ENCODE assay signal across 25 cellular contexts in genomic region chr7:18408868-18409267, GRCh38.
"Had no signal": no experiment of that assay in that cellular context is flagged by ENCODE, and none has a peak within 500 bp of the region (broad histone marks: within the 10 kb centered on the region; RNA-seq: fewer than 3 reads in every experiment).

No MANE protein-coding gene starts in this region.

- H3K36me3 ChIP-seq: ascending aorta, breast epithelium, esophagus muscularis mucosa, lower lobe of right lung, prostate gland, stomach, vagina had no signal

- DNase-seq: activated CD4-positive, CD25-positive, alpha-beta regulatory T cell treated with anti-CD3 and anti-CD28 coated beads, Interleukin-2, amount 50 U/mL, for 72 hours; activated CD8-positive, alpha-beta memory T cell treated with anti-CD3 and anti-CD28 coated beads for 24 hours; activated CD8-positive, alpha-beta memory T cell treated with anti-CD3 and anti-CD28 coated beads, Interleukin-2, amount 50 U/mL, for 48 hours; activated effector memory CD4-positive, alpha-beta T cell treated with anti-CD3 and anti-CD28 coated beads, Interleukin-2, amount 50 U/mL, for 16 hours; activated naive CD4-positive, alpha-beta T cell treated with anti-CD3 and anti-CD28 coated beads, Interleukin-2, amount 50 U/mL, for 16 hours; activated T-cell treated with anti-CD3 and anti-CD28 coated beads, Interleukin-2, amount 50 U/mL, for 72 hours; effector CD8-positive, alpha-beta T cell; islet precursor cell; left colon; lower lobe of right lung; midbrain; nephron progenitor cell; nucleus accumbens; right cardiac atrium; stimulated activated CD4-positive, alpha-beta T cell treated with anti-CD3 and anti-CD28 coated beads, Interleukin-15, amount 100 ng/mL, for 24 hours; stimulated activated CD4-positive, alpha-beta T cell treated with anti-CD3 and anti-CD28 coated beads, Interleukin-4, amount 100 ng/mL, for 1 hour; stomach; T-helper 2 cell had no signal

- H3K9me3 Mint-ChIP-seq: activated T-cell treated with anti-CD3 and anti-CD28 coated beads, Interleukin-2, amount 50 U/mL, for 72 hours; nephron progenitor cell had no signal

- H3K4me3 Mint-ChIP-seq: activated T-cell treated with anti-CD3 and anti-CD28 coated beads, Interleukin-2, amount 50 U/mL, for 72 hours; nephron progenitor cell had no signal

- H3K27me3 ChIP-seq: ascending aorta, breast epithelium, esophagus muscularis mucosa, stomach, vagina had no signal

- H3K27ac Mint-ChIP-seq: activated T-cell treated with anti-CD3 and anti-CD28 coated beads, Interleukin-2, amount 50 U/mL, for 72 hours; nephron progenitor cell had no signal

- H3K9me3 ChIP-seq: ascending aorta, breast epithelium, esophagus muscularis mucosa, lower lobe of right lung, prostate gland, stomach, vagina had no signal

- ATAC-seq: activated T-cell treated with anti-CD3 and anti-CD28 coated beads, Interleukin-2, amount 50 U/mL, for 72 hours; left colon; lower lobe of right lung; right cardiac atrium had no signal

- H3K4me3 ChIP-seq: ascending aorta, breast epithelium, esophagus muscularis mucosa, lower lobe of right lung, prostate gland, skin epidermis, stomach, vagina had no signal

- H3K27ac ChIP-seq: breast epithelium, esophagus muscularis mucosa, lower lobe of right lung, prostate gland, skin epidermis, stomach, vagina, VCaP had no signal

- H3K4me1 ChIP-seq: breast epithelium, esophagus muscularis mucosa, lower lobe of right lung, prostate gland, stomach had no signal
